28 cellular contexts compared by ENCODE assay signal in genomic region chr7:26036092-26036491, GRCh38.
"Had no signal": no experiment of that assay in that cellular context is flagged by ENCODE, and none has a peak within 500 bp of the region (broad histone marks: within the 10 kb centered on the region; RNA-seq: fewer than 3 reads in every experiment).

No MANE protein-coding gene starts in this region.

- ATAC-seq: effector memory CD8-positive, alpha-beta T cell; esophagus mucosa; foreskin keratinocyte; gastrocnemius medialis; gastroesophageal sphincter; heart left ventricle had no signal

- DNase-seq: colonic mucosa; cortex of kidney; dermis blood vessel endothelial cell; dorsolateral prefrontal cortex; effector CD4-positive, alpha-beta T cell; effector CD8-positive, alpha-beta T cell; effector memory CD4-positive, alpha-beta T cell; effector memory CD8-positive, alpha-beta T cell; endodermal cell; erythroblast; esophagus squamous epithelium; foreskin fibroblast; foreskin keratinocyte; foreskin melanocyte; gastrocnemius medialis; glutamatergic neuron; head of caudate nucleus; heart left ventricle had no signal

- H3K27me3 ChIP-seq: colonic mucosa, gastrocnemius medialis had no signal

- H3K4me3 ChIP-seq: colonic mucosa, coronary artery, dorsolateral prefrontal cortex, esophagus muscularis mucosa, esophagus squamous epithelium, gastrocnemius medialis, gastroesophageal sphincter, heart left ventricle had no signal

- H3K9me3 ChIP-seq: colonic mucosa, esophagus muscularis mucosa, esophagus squamous epithelium, gastrocnemius medialis, gastroesophageal sphincter, heart left ventricle had no signal

- H3K27ac ChIP-seq: colonic mucosa, coronary artery, dorsolateral prefrontal cortex, epithelial cell of prostate, esophagus muscularis mucosa, esophagus squamous epithelium, foreskin keratinocyte, gastrocnemius medialis, gastroesophageal sphincter, heart left ventricle had no signal

- H3K27ac Mint-ChIP-seq: dendritic cell treated with granulocyte-macrophage colony-stimulating factor and Interleukin-4, amounts not matched to agents 40 ng/mL and 50 ng/mL, for 4 days; effector memory CD8-positive, alpha-beta T cell; endodermal cell had no signal

- H3K9me3 Mint-ChIP-seq: dendritic cell treated with granulocyte-macrophage colony-stimulating factor and Interleukin-4, amounts not matched to agents 40 ng/mL and 50 ng/mL, for 4 days; effector memory CD8-positive, alpha-beta T cell had no signal

- H3K4me3 Mint-ChIP-seq: dendritic cell treated with granulocyte-macrophage colony-stimulating factor and Interleukin-4, amounts not matched to agents 40 ng/mL and 50 ng/mL, for 4 days; effector memory CD8-positive, alpha-beta T cell; endodermal cell had no signal

- H3K4me1 Mint-ChIP-seq: endodermal cell had no signal

- H3K4me1 ChIP-seq: colonic mucosa, foreskin keratinocyte, gastrocnemius medialis had no signal

- FAIRE-seq: colon, endometrium, endothelial cell of umbilical vein, frontal cortex had no signal

- H3K36me3 ChIP-seq: colonic mucosa, esophagus muscularis mucosa, esophagus squamous epithelium, gastrocnemius medialis, gastroesophageal sphincter, heart left ventricle had no signal
